Comparison of ENCODE assay signal across 1 cellular context in the genomic region with DNA sequence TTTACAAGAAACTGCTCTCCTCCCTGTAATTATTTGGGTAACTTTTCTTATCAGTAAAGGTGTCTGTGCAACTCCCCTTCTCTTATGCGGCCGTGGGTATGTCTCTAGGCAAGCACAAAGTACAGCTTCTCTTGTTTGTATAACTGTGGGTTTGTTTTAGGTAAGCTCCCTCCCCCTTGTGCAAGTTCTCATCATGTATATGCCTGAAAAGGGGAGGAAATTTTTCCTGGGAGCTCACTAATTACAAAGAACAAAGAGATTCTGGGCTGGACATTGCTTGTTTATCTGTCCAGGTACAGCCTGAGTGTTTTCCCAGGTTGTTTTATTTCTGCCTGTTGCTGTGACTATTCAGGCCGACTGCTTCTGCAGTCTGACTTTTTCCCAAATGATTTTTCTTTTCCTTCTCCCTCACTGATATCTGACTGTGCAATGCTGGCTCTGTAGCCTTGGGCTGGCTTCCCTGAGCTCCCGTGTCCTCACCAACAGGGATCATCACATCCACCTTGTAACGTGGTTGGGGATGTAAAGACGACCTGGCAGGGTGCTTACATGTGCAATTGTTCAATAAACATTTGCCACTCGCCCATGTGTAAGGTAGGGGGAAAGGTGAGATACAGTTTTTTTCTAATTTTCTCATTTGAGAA.
A peak's percentile ranks its signal among the peaks of the same experiment; 100 is the strongest.
TF ChIP-seq lines count a peak whose summit lies in the region.

No MANE protein-coding gene starts in this region.

TF ChIP-seq in HepG2, 621 proteins besides CTCF, POLR2A, EP300 and RAD21 (continues in another document):
- TF ChIP-seq SP4 (CRISPR knock-in tag; IDR thresholded peaks at IDR 0.05) (no peak), HOXA5 (CRISPR knock-in tag; IDR thresholded peaks at IDR 0.05) (0 out of 2 replicates have a peak, but pooled peaks have one; percentile 42), FOXP1 (IDR thresholded peaks at IDR 0.05) (no peak), FOXP1 (CRISPR knock-in tag; IDR thresholded peaks at IDR 0.05) (peak; percentile 73; the same call in 1 of the 2 replicates), NR2F2 (IDR thresholded peaks at IDR 0.05; ENCODE audit: borderline replicate concordance, low read depth) (no peak), AGO2 (optimal IDR thresholded peaks at IDR 0.05; ENCODE audit: low read depth, low read length) (no peak), SNAPC5 (CRISPR knock-in tag; IDR thresholded peaks at IDR 0.05; ENCODE audit: borderline replicate concordance) (no peak), TCF7 (IDR thresholded peaks at IDR 0.05; ENCODE audit: low read depth) (peak; percentile 39; the same call in 1 of the 2 replicates), TARDBP (CRISPR knock-in tag; IDR thresholded peaks at IDR 0.05) (no peak), RXRB (CRISPR knock-in tag; IDR thresholded peaks at IDR 0.05; ENCODE audit: borderline replicate concordance) (peak; percentile 29; the same call in 1 of the 2 replicates), ARNT2 (CRISPR knock-in tag; IDR thresholded peaks at IDR 0.05; ENCODE audit: low read depth) (no peak), ZNF550 (CRISPR knock-in tag; IDR thresholded peaks at IDR 0.05; ENCODE audit: borderline replicate concordance) (no peak), JUN (CRISPR knock-in tag; IDR thresholded peaks at IDR 0.05) (no peak), PATZ1 (CRISPR knock-in tag; IDR thresholded peaks at IDR 0.05) (peak; percentile 71), ZNF274 (CRISPR knock-in tag; IDR thresholded peaks at IDR 0.05) (no peak), MEIS1 (CRISPR knock-in tag; IDR thresholded peaks at IDR 0.05; ENCODE audit: borderline replicate concordance) (no peak), CBX5 (CRISPR knock-in tag; IDR thresholded peaks at IDR 0.05; ENCODE audit: borderline replicate concordance) (no peak), MTA3 (CRISPR knock-in tag; IDR thresholded peaks at IDR 0.05) (no peak), ZNF225 (CRISPR knock-in tag; IDR thresholded peaks at IDR 0.05) (no peak), ZNF383 (CRISPR knock-in tag; IDR thresholded peaks at IDR 0.05; ENCODE audit: borderline replicate concordance) (no peak), CEBPB (IDR thresholded peaks at IDR 0.05; ENCODE audit: borderline replicate concordance, low read depth, low read length) (0 out of 2 replicates have a peak, but pooled peaks have one; percentile 12), FOXP4 (CRISPR knock-in tag; IDR thresholded peaks at IDR 0.05) (peak; percentile 77), ZNF335 (CRISPR knock-in tag; IDR thresholded peaks at IDR 0.05) (no peak), ZNF644 (CRISPR knock-in tag; IDR thresholded peaks at IDR 0.05; ENCODE audit: low read depth) (no peak), HNF4A (CRISPR knock-in tag; IDR thresholded peaks at IDR 0.05) (peak; percentile 76), ZSCAN31 (CRISPR knock-in tag; IDR thresholded peaks at IDR 0.05; ENCODE audit: low read depth) (no peak), DRAP1 (CRISPR knock-in tag; IDR thresholded peaks at IDR 0.05) (no peak), ETS1 (CRISPR knock-in tag; IDR thresholded peaks at IDR 0.05) (no peak), GFI1 (CRISPR knock-in tag; IDR thresholded peaks at IDR 0.05; ENCODE audit: borderline replicate concordance) (no peak), KDM6A (CRISPR knock-in tag; IDR thresholded peaks at IDR 0.05; ENCODE audit: low read depth) (0 out of 2 replicates have a peak, but pooled peaks have one; percentile 30), NONO (IDR thresholded peaks at IDR 0.05) (no peak), NONO (CRISPR knock-in tag; conservative IDR thresholded peaks at IDR 0.05) (no peak), ZFP82 (CRISPR knock-in tag; IDR thresholded peaks at IDR 0.05; ENCODE audit: borderline replicate concordance) (no peak), SP5 (CRISPR knock-in tag; IDR thresholded peaks at IDR 0.05; ENCODE audit: borderline replicate concordance, low read depth) (peak; percentile 56; the same call in 1 of the 2 replicates)
- TF ChIP-seq, protein P1, sequence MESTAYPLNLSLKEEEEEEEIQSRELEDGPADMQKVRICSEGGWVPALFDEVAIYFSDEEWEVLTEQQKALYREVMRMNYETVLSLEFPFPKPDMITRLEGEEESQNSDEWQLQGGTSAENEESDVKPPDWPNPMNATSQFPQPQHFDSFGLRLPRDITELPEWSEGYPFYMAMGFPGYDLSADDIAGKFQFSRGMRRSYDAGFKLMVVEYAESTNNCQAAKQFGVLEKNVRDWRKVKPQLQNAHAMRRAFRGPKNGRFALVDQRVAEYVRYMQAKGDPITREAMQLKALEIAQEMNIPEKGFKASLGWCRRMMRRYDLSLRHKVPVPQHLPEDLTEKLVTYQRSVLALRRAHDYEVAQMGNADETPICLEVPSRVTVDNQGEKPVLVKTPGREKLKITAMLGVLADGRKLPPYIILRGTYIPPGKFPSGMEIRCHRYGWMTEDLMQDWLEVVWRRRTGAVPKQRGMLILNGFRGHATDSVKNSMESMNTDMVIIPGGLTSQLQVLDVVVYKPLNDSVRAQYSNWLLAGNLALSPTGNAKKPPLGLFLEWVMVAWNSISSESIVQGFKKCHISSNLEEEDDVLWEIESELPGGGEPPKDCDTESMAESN (CRISPR knock-in tag; conservative IDR thresholded peaks at IDR 0.05): no peak
- TF ChIP-seq, protein P2, sequence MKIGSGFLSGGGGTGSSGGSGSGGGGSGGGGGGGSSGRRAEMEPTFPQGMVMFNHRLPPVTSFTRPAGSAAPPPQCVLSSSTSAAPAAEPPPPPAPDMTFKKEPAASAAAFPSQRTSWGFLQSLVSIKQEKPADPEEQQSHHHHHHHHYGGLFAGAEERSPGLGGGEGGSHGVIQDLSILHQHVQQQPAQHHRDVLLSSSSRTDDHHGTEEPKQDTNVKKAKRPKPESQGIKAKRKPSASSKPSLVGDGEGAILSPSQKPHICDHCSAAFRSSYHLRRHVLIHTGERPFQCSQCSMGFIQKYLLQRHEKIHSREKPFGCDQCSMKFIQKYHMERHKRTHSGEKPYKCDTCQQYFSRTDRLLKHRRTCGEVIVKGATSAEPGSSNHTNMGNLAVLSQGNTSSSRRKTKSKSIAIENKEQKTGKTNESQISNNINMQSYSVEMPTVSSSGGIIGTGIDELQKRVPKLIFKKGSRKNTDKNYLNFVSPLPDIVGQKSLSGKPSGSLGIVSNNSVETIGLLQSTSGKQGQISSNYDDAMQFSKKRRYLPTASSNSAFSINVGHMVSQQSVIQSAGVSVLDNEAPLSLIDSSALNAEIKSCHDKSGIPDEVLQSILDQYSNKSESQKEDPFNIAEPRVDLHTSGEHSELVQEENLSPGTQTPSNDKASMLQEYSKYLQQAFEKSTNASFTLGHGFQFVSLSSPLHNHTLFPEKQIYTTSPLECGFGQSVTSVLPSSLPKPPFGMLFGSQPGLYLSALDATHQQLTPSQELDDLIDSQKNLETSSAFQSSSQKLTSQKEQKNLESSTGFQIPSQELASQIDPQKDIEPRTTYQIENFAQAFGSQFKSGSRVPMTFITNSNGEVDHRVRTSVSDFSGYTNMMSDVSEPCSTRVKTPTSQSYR (CRISPR knock-in tag; IDR thresholded peaks at IDR 0.05; ENCODE audit: borderline replicate concordance): peak; percentile 11; the same call in 1 of the 2 replicates
- TF ChIP-seq, protein P3, sequence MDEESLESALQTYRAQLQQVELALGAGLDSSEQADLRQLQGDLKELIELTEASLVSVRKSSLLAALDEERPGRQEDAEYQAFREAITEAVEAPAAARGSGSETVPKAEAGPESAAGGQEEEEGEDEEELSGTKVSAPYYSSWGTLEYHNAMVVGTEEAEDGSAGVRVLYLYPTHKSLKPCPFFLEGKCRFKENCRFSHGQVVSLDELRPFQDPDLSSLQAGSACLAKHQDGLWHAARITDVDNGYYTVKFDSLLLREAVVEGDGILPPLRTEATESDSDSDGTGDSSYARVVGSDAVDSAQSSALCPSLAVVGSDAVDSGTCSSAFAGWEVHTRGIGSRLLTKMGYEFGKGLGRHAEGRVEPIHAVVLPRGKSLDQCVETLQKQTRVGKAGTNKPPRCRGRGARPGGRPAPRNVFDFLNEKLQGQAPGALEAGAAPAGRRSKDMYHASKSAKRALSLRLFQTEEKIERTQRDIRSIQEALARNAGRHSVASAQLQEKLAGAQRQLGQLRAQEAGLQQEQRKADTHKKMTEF (CRISPR knock-in tag; IDR thresholded peaks at IDR 0.05): peak; percentile 46; the same call in 1 of the 2 replicates
- TF ChIP-seq, protein P4, sequence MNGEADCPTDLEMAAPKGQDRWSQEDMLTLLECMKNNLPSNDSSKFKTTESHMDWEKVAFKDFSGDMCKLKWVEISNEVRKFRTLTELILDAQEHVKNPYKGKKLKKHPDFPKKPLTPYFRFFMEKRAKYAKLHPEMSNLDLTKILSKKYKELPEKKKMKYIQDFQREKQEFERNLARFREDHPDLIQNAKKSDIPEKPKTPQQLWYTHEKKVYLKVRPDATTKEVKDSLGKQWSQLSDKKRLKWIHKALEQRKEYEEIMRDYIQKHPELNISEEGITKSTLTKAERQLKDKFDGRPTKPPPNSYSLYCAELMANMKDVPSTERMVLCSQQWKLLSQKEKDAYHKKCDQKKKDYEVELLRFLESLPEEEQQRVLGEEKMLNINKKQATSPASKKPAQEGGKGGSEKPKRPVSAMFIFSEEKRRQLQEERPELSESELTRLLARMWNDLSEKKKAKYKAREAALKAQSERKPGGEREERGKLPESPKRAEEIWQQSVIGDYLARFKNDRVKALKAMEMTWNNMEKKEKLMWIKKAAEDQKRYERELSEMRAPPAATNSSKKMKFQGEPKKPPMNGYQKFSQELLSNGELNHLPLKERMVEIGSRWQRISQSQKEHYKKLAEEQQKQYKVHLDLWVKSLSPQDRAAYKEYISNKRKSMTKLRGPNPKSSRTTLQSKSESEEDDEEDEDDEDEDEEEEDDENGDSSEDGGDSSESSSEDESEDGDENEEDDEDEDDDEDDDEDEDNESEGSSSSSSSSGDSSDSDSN (CRISPR knock-in tag; IDR thresholded peaks at IDR 0.05): no peak
- TF ChIP-seq, protein P5, sequence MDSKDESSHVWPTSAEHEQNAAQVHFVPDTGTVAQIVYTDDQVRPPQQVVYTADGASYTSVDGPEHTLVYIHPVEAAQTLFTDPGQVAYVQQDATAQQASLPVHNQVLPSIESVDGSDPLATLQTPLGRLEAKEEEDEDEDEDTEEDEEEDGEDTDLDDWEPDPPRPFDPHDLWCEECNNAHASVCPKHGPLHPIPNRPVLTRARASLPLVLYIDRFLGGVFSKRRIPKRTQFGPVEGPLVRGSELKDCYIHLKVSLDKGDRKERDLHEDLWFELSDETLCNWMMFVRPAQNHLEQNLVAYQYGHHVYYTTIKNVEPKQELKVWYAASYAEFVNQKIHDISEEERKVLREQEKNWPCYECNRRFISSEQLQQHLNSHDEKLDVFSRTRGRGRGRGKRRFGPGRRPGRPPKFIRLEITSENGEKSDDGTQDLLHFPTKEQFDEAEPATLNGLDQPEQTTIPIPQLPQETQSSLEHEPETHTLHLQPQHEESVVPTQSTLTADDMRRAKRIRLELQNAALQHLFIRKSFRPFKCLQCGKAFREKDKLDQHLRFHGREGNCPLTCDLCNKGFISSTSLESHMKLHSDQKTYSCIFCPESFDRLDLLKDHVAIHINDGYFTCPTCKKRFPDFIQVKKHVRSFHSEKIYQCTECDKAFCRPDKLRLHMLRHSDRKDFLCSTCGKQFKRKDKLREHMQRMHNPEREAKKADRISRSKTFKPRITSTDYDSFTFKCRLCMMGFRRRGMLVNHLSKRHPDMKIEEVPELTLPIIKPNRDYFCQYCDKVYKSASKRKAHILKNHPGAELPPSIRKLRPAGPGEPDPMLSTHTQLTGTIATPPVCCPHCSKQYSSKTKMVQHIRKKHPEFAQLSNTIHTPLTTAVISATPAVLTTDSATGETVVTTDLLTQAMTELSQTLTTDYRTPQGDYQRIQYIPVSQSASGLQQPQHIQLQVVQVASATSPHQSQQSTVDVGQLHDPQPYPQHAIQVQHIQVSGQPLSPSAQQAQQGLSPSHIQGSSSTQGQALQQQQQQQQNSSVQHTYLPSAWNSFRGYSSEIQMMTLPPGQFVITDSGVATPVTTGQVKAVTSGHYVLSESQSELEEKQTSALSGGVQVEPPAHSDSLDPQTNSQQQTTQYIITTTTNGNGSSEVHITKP (CRISPR knock-in tag; IDR thresholded peaks at IDR 0.05; ENCODE audit: low read depth): 0 out of 2 replicates have a peak, but pooled peaks have one; percentile 30
- TF ChIP-seq, protein P6, sequence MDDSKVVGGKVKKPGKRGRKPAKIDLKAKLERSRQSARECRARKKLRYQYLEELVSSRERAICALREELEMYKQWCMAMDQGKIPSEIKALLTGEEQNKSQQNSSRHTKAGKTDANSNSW (CRISPR knock-in tag; IDR thresholded peaks at IDR 0.05; ENCODE audit: borderline replicate concordance): no peak
